Comparison of ENCODE assay signal across 9 cellular contexts in genomic region chr6:37704923-37705238, GRCh38. TPM values are rescaled to one million over a fixed set of nuclear protein-coding genes. Genes with fewer than 3 reads are reported as not detected.
DNase-seq lines count a peak whose midpoint lies in the region; ATAC-seq and TF ChIP-seq lines count a peak whose summit lies in the region.
"Had no signal": no experiment of that assay in that cellular context is flagged by ENCODE, and none has a peak within 500 bp of the region (broad histone marks: within the 10 kb centered on the region; RNA-seq: fewer than 3 reads in every experiment).

No MANE protein-coding gene starts in this region.

- peak overlapping the region; percentile 85 for H3K4me2 ChIP-seq in skeletal muscle satellite cell (ENCODE audit: low read length)

- DNase-seq in foreskin fibroblast, result no peak
- DNase-seq in NAMALWA (ENCODE audit: low spot score), result no peak
- no peak for DNase-seq in DMS53 (lab: John Stamatoyannopoulos, UW)
- DNase-seq in omental fat pad (ENCODE audit: low spot score), result no peak

- no peaks in the 10 kb centered on the region for H3K9me3 ChIP-seq in skeletal muscle satellite cell (replicated peaks; ENCODE audit: low read length)
- H3K9me3 ChIP-seq: HAP-1 had no signal

- H3K27ac ChIP-seq in VCaP, result peak overlapping the region; percentile 60

- H3K36me3 ChIP-seq in skeletal muscle satellite cell (ENCODE audit: insufficient read depth, low read length), result no peaks in the 10 kb centered on the region
- H3K36me3 ChIP-seq: HAP-1 had no signal

- no peak for TF ChIP-seq CTCF in VCaP (conservative IDR thresholded peaks at IDR 0.05)
- TF ChIP-seq CTCF in foreskin fibroblast (IDR thresholded peaks at IDR 0.05; ENCODE audit: low read depth, low read length), result no peak
- TF ChIP-seq CTCF in omental fat pad (IDR thresholded peaks at IDR 0.05), result no peak

- peaks cover 2% of the 10 kb centered on the region for H3K27me3 ChIP-seq in skeletal muscle satellite cell (ENCODE audit: control insufficient read depth, insufficient read depth, low read length)

- ATAC-seq in GM21360 (IDR thresholded peaks at IDR 0.05; ENCODE audit: unreplicated experiment) (peak; percentile 11), omental fat pad (ENCODE audit: low FRiP score) (no peak), HG03565 (IDR thresholded peaks at IDR 0.05; ENCODE audit: unreplicated experiment) (no peak)

- peak overlapping the region; percentile 67 for H3K9ac ChIP-seq in skeletal muscle satellite cell (ENCODE audit: low read depth, low read length)

- peak overlapping the region; percentile 35 to 41 for H3K4me3 ChIP-seq in foreskin fibroblast (ENCODE audit: low read depth in 1 of 2, low read length in 2 of 2)
- H3K4me3 ChIP-seq in skeletal muscle satellite cell (ENCODE audit: low read length), result peak overlapping the region; percentile 67
- H3K4me3 ChIP-seq: HAP-1 had no signal

- H3K4me1 ChIP-seq in skeletal muscle satellite cell (ENCODE audit: control insufficient read depth, insufficient read depth, low read length), result peaks cover 14% of the 10 kb centered on the region

RNA-seq across cellular contexts. Expression of gene MDGA1, which starts 7.2 kb away (rescaled TPM):
- 1.0 and 1.5 TPM in 2 replicates for total RNA-seq in skeletal muscle satellite cell (2012; rRNA removed)
- total RNA-seq in omental fat pad, result 1 to 10 TPM; 2.2 to 9.5 (median 5.4) TPM
